ENCODE assay signal across 13 cellular contexts in genomic region chr6:81814365-81815109, GRCh38.
DNase-seq lines count a peak whose midpoint lies in the region; ATAC-seq and TF ChIP-seq lines count a peak whose summit lies in the region.
"Had no signal": no experiment of that assay in that cellular context is flagged by ENCODE, and none has a peak within 500 bp of the region (broad histone marks: within the 10 kb centered on the region; RNA-seq: fewer than 3 reads in every experiment).

No MANE protein-coding gene starts in this region.

- peak overlapping the region; percentile 37 for H2AFZ ChIP-seq in GM23248

- H3K27ac ChIP-seq in GM23248 (no peak overlapping the region), aorta (ENCODE audit: low read depth in 1 of 2, low read length in 2 of 2) (no peak overlapping the region), prostate gland (no peak overlapping the region)

- no peaks in the 10 kb centered on the region for H3K9me3 ChIP-seq in GM23248 (ENCODE audit: low read depth)
- H3K9me3 ChIP-seq in aorta (ENCODE audit: control insufficient read depth, low read length) = no peaks in the 10 kb centered on the region
- no peaks in the 10 kb centered on the region for H3K9me3 ChIP-seq in prostate gland

- peaks cover 7% of the 10 kb centered on the region; the same call in 1 of the 2 replicates for H3K4me1 ChIP-seq in GM23248 (ENCODE audit: insufficient read depth)
- H3K4me1 ChIP-seq in aorta (ENCODE audit: control insufficient read depth in 1 of 2, insufficient read depth in 2 of 2, low read length in 2 of 2) = peaks cover 0 to 2% of the 10 kb centered on the region in 2 donors
- H3K4me1 ChIP-seq in prostate gland (replicated peaks) = no peaks in the 10 kb centered on the region

- no peaks in the 10 kb centered on the region for H3F3A ChIP-seq in GM23248 (ENCODE audit: insufficient read depth)

- H3K27me3 ChIP-seq in GM23248 (replicated peaks; ENCODE audit: insufficient read depth) (no peaks in the 10 kb centered on the region), aorta (ENCODE audit: control insufficient read depth in 1 of 2, insufficient read depth in 2 of 2, low read length in 1 of 2) (no peaks in the 10 kb centered on the region), prostate gland (replicated peaks; ENCODE audit: insufficient read depth) (no peaks in the 10 kb centered on the region)

- no peaks in the 10 kb centered on the region for H3K27me3 Mint-ChIP-seq in type B pancreatic cell

- in situ Hi-C loops in GM23248 (cut with MboI) = no loop called here

- no peak overlapping the region for H3K4me3 Mint-ChIP-seq in type B pancreatic cell
- H3K4me3 Mint-ChIP-seq: natural killer cell treated with Interleukin-12 subunit alpha and Interleukin-12 subunit beta and Interleukin-15 and Interleukin-18, amount 100 ng/mL, for 72 hours; stimulated activated naive CD8-positive, alpha-beta T cell treated with anti-CD3 and anti-CD28 coated beads, Interleukin-15, amount 100 ng/mL, for 72 hours had no signal

- TF ChIP-seq POLR2A in prostate gland (IDR thresholded peaks at IDR 0.05) = no peak

- no peaks in the 10 kb centered on the region for H3K9me2 ChIP-seq in GM23248 (ENCODE audit: insufficient read depth)

- TF ChIP-seq CTCF in type B pancreatic cell (conservative IDR thresholded peaks at IDR 0.05) (no peak), prostate gland (IDR thresholded peaks at IDR 0.05) (no peak)

- peaks cover 5% of the 10 kb centered on the region for H3K9me3 Mint-ChIP-seq in type B pancreatic cell
- H3K9me3 Mint-ChIP-seq: natural killer cell treated with Interleukin-12 subunit alpha and Interleukin-12 subunit beta and Interleukin-15 and Interleukin-18, amount 100 ng/mL, for 72 hours; stimulated activated naive CD8-positive, alpha-beta T cell treated with anti-CD3 and anti-CD28 coated beads, Interleukin-15, amount 100 ng/mL, for 72 hours had no signal

- H3K4me1 Mint-ChIP-seq in type B pancreatic cell (ENCODE audit: unreplicated experiment) = peaks cover 42% of the 10 kb centered on the region

- H3K27ac Mint-ChIP-seq in type B pancreatic cell = peak overlapping the region; percentile 86
- H3K27ac Mint-ChIP-seq: natural killer cell treated with Interleukin-12 subunit alpha and Interleukin-12 subunit beta and Interleukin-15 and Interleukin-18, amount 100 ng/mL, for 72 hours; stimulated activated naive CD8-positive, alpha-beta T cell treated with anti-CD3 and anti-CD28 coated beads, Interleukin-15, amount 100 ng/mL, for 72 hours had no signal

- H3K36me3 ChIP-seq in GM23248 (ENCODE audit: low read depth) = no peaks in the 10 kb centered on the region
- no peaks in the 10 kb centered on the region for H3K36me3 ChIP-seq in aorta (ENCODE audit: control insufficient read depth in 1 of 2, insufficient read depth in 2 of 2, low read length in 1 of 2)
- H3K36me3 ChIP-seq in prostate gland = no peaks in the 10 kb centered on the region

- no peak overlapping the region for H3K9ac ChIP-seq in GM23248

- no peaks in the 10 kb centered on the region for H3K36me3 Mint-ChIP-seq in type B pancreatic cell
- H3K36me3 Mint-ChIP-seq: natural killer cell treated with Interleukin-12 subunit alpha and Interleukin-12 subunit beta and Interleukin-15 and Interleukin-18, amount 100 ng/mL, for 72 hours had no signal

- H3K79me2 ChIP-seq in GM23248 (ENCODE audit: insufficient read depth) = no peaks in the 10 kb centered on the region

- no peak for ATAC-seq in aorta (ENCODE audit: low FRiP score)
- ATAC-seq: activated CD4-positive, CD25-positive, alpha-beta regulatory T cell treated with anti-CD3 and anti-CD28 coated beads, Interleukin-2, amount 50 U/mL, for 24 hours; stimulated activated naive CD8-positive, alpha-beta T cell treated with anti-CD3 and anti-CD28 coated beads, Interleukin-15, amount 100 ng/mL, for 72 hours had no signal

- DNase-seq in GM23248 (peak; percentile 75), RPMI7951 (ENCODE audit: low read depth) (peak; percentile 13), fibroblast of the conjunctiva (ENCODE audit: low read depth) (peak; percentile 36), type B pancreatic cell (ENCODE audit: extremely low spot score, unreplicated experiment) (no peak), aorta (no peak), prostate gland (ENCODE audit: low spot score) (no peak)
- DNase-seq in activated CD4-positive, CD25-positive, alpha-beta regulatory T cell treated with anti-CD3 and anti-CD28 coated beads, Interleukin-2, amount 50 U/mL, for 72 hours = no peak
- DNase-seq: kidney glomerular epithelial cell; NCI-H1105 treated with DMSO at 0.1 percent for 48 hours; NCI-H446; stimulated activated naive CD8-positive, alpha-beta T cell treated with anti-CD3 and anti-CD28 coated beads, Interleukin-15, amount 100 ng/mL, for 72 hours had no signal

- H3K4me2 ChIP-seq in GM23248 (ENCODE audit: unreplicated experiment) = no peak overlapping the region

- H3K4me3 ChIP-seq in GM23248 = no peak overlapping the region
- H3K4me3 ChIP-seq in aorta (ENCODE audit: low read length in 2 of 2) = no peak overlapping the region
- no peak overlapping the region for H3K4me3 ChIP-seq in prostate gland

- H4K20me1 ChIP-seq in GM23248 (ENCODE audit: insufficient read depth) = no peaks in the 10 kb centered on the region

- intact Hi-C loops in aorta (cut with DNase I) = loop anchor here in 1 of 2 donors (2.0 kb wide), 1 partner anchor 18 kb away; no protein-coding TSS in a partner anchor
- intact Hi-C loops in prostate gland (cut with DNase I) = no loop called here

- 4 to 6% methylated on average over 2 of the region's 2 CpGs for WGBS in GM23248 (ENCODE audit: low coverage in 1 of 2, low lambda C conversion rate in 2 of 2, missing lambda C conversion rate in 2 of 2), 2 experiments
- 66 to 93% methylated on average over 2 of the region's 2 CpGs for WGBS in aorta, 2 donors
- 58% methylated on average over 2 of the region's 2 CpGs for WGBS in prostate gland

Comparison
In these comparisons a context has a peak if more than half of its experiments do, and no peak if none do; other contexts are left out.
1. DNase-seq: peak in GM23248 (single experiment), RPMI7951 (single experiment) and fibroblast of the conjunctiva (single experiment); none in type B pancreatic cell (single experiment), activated CD4-positive, CD25-positive, alpha-beta regulatory T cell treated with anti-CD3 and anti-CD28 coated beads, Interleukin-2, amount 50 U/mL, for 72 hours (single experiment), aorta (0 of 2) and prostate gland (single experiment).